Comparison of ENCODE assay signal across 8 cellular contexts in the genomic region with DNA sequence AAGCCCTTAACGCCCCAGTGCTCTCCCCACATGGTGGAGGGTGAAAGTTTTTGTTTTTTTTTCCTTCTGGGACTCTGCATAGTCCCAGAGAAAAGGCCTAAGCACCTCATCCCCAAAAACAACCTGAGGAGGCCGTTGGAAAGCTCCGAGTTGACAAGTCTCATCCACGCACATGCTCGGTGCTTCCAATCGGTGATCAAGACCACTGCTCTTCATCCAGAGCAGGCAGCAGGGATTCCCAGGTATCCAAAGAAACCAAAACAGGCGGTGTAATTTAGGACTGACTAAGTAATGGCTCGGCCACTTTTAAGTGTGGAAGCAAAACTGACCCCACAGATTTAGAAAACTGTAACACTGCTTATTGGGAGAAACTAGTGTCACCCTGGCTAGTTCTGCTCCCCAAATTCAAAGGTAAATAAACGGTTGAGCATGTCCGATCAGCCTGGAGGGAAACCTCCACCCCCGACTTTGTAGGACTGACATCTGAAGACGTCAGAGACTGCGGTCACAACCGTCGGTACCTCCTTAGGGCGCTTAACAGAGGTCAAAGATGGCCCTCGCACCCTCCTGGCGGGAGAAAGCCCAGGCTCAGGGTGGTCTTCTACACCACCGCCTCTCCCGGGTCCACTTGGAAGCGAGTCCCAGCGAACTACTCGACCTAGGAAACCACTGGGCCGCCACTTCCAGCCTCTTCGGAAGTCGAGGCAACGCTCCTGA. TPM values are rescaled to one million over a fixed set of nuclear protein-coding genes. Genes with fewer than 3 reads are reported as not detected.
DNase-seq lines count a peak whose midpoint lies in the region; ATAC-seq and TF ChIP-seq lines count a peak whose summit lies in the region.

No MANE protein-coding gene starts in this region.

- peaks cover 8% of the 10 kb centered on the region for H3K36me3 ChIP-seq in mammary epithelial cell (ENCODE audit: insufficient read depth, low read length)
- H3K36me3 ChIP-seq in mucosa of stomach (ENCODE audit: control insufficient read depth, insufficient read depth, low read length) = no peaks in the 10 kb centered on the region

- no peaks in the 10 kb centered on the region for H4K20me1 ChIP-seq in mammary epithelial cell (ENCODE audit: insufficient read depth, low read length)

- ATAC-seq in GM18867 (IDR thresholded peaks at IDR 0.05; ENCODE audit: unreplicated experiment) (peak; percentile 7), HG03575 (IDR thresholded peaks at IDR 0.05; ENCODE audit: extremely low read depth, insufficient number of reproducible peaks, low FRiP score, unreplicated experiment) (peak; percentile 7), HG03139 (IDR thresholded peaks at IDR 0.05; ENCODE audit: unreplicated experiment) (no peak), HG02610 (IDR thresholded peaks at IDR 0.05; ENCODE audit: unreplicated experiment) (no peak)

- dilution Hi-C loops in mammary epithelial cell (cut with HindIII; ENCODE audit: low sequenced_read_pairs) = no loop called here

- H2AFZ ChIP-seq in mammary epithelial cell (ENCODE audit: low read depth, low read length) = peak overlapping the region; percentile 80

- peak overlapping the region; percentile 61 to 82 (median 77) for H3K4me3 ChIP-seq in mammary epithelial cell (replicated peaks in 1 of 3; ENCODE audit: insufficient read depth in 1 of 3, low read depth in 2 of 3, low read length in 3 of 3)
- peak overlapping the region; percentile 83 for H3K4me3 ChIP-seq in mucosa of stomach (ENCODE audit: low read length)

- CTCF ChIA-PET in mammary epithelial cell (lab: Charles Lee; ENCODE audit: low non-redundant PET) = no interaction called here

- peak overlapping the region; percentile 66 for H3K27ac ChIP-seq in mammary epithelial cell (ENCODE audit: insufficient read depth, low read depth, low read length)

- H3K4me1 ChIP-seq in mammary epithelial cell (ENCODE audit: insufficient read depth, low read length) (peaks cover 23% of the 10 kb centered on the region), mucosa of stomach (ENCODE audit: control insufficient read depth, insufficient read depth, low read length) (peaks cover 11% of the 10 kb centered on the region)

- TF ChIP-seq CTCF in mammary epithelial cell (conservative IDR thresholded peaks at IDR 0.05 in 1 of 2, IDR thresholded peaks at IDR 0.05 in 1 of 2; ENCODE audit: extremely low read depth in 1 of 2, insufficient read depth in 1 of 2, low read depth in 1 of 2, low read length in 2 of 2) = no peak

- H3K27me3 ChIP-seq in mammary epithelial cell (ENCODE audit: insufficient read depth, low read length) (no peaks in the 10 kb centered on the region), mucosa of stomach (ENCODE audit: control insufficient read depth, insufficient read depth, low read length) (no peaks in the 10 kb centered on the region)

- H3K9me3 ChIP-seq in mammary epithelial cell (replicated peaks; ENCODE audit: insufficient read depth, low read length) (no peaks in the 10 kb centered on the region), mucosa of stomach (ENCODE audit: control insufficient read depth, low read length) (no peaks in the 10 kb centered on the region)

- H3K4me2 ChIP-seq in mammary epithelial cell (ENCODE audit: insufficient read depth, low read depth, low read length) = peak overlapping the region; percentile 95

- in situ Hi-C loops in mammary epithelial cell (cut with MboI; ENCODE audit: low sequenced_read_pairs in 2 of 2) = no loop called here

- 23% methylated on average over 25 of the region's 27 CpGs for WGBS in mammary epithelial cell (ENCODE audit: low coverage, missing lambda C conversion rate)

- no peaks in the 10 kb centered on the region for H3K79me2 ChIP-seq in mammary epithelial cell (ENCODE audit: insufficient read depth, low read length)

- DNase-seq in mammary epithelial cell (no peak), NCI-H2171 treated with DMSO at 0.1 percent for 48 hours (lab: John Stamatoyannopoulos, UW) (no peak)
- no peak for DNase-seq in stimulated activated CD4-positive, alpha-beta T cell treated with anti-CD3 and anti-CD28 coated beads, Interleukin-4, amount 100 ng/mL, for 24 hours

- TSS peak; percentile 30 for BruUV-seq in mammary epithelial cell (replicated peaks; lab: Mats Ljungman, UMichigan)

- peak overlapping the region; percentile 60 for H3K9ac ChIP-seq in mammary epithelial cell (ENCODE audit: insufficient read depth, low read length)
- H3K9ac ChIP-seq in mucosa of stomach (ENCODE audit: low read length) = peak overlapping the region; percentile 75

- intact Hi-C loops in mammary epithelial cell (cut with micrococcal nuclease) = no loop called here

RNA-seq across cellular contexts. Expression of a gene that starts 1.0 kb away (rescaled TPM):
- 1 to 10 TPM; 6.1 to 9.3 TPM for total RNA-seq in mammary epithelial cell
- polyA plus RNA-seq in mammary epithelial cell = 4.5 TPM
- 6.6 TPM for polyA minus RNA-seq in mammary epithelial cell

RNA-seq across cellular contexts. Expression of a gene that starts 8.3 kb away (rescaled TPM):
- total RNA-seq in mammary epithelial cell = 10 to 100 TPM; 12.7 to 28.7 TPM
- 8.4 TPM for polyA plus RNA-seq in mammary epithelial cell
- 7.2 TPM for polyA minus RNA-seq in mammary epithelial cell

RNA-seq across cellular contexts. Expression of a gene that starts 23.7 kb away (rescaled TPM):
- total RNA-seq in mammary epithelial cell = 10 to 100 TPM in 1 of 2 donors, 1 to 10 TPM in 1; 8.3 to 14.2 TPM
- polyA plus RNA-seq in mammary epithelial cell = 4.1 TPM
- 4.8 TPM for polyA minus RNA-seq in mammary epithelial cell

RNA-seq across cellular contexts. Expression of a gene that starts 35.2 kb away (rescaled TPM):
- 1 to 10 TPM; 1.3 to 3.7 TPM for total RNA-seq in mammary epithelial cell
- polyA plus RNA-seq in mammary epithelial cell = 1.5 TPM
- 6.0 TPM for polyA minus RNA-seq in mammary epithelial cell

RNA-seq across cellular contexts. Expression of a gene that starts 36.6 kb away (rescaled TPM):
- total RNA-seq in mammary epithelial cell = 10 to 100 TPM in 1 of 2 donors, 1 to 10 TPM in 1; 4.5 to 12.6 TPM
- polyA plus RNA-seq in mammary epithelial cell = 24.7 TPM
- polyA minus RNA-seq in mammary epithelial cell = 34.1 TPM

Comparison
In these comparisons a context has a peak if more than half of its experiments do, and no peak if none do; other contexts are left out.
1. ATAC-seq: peak in GM18867 (single experiment) and HG03575 (single experiment); none in HG03139 (single experiment) and HG02610 (single experiment).